15 cellular contexts compared by ENCODE assay signal in the genomic region with DNA sequence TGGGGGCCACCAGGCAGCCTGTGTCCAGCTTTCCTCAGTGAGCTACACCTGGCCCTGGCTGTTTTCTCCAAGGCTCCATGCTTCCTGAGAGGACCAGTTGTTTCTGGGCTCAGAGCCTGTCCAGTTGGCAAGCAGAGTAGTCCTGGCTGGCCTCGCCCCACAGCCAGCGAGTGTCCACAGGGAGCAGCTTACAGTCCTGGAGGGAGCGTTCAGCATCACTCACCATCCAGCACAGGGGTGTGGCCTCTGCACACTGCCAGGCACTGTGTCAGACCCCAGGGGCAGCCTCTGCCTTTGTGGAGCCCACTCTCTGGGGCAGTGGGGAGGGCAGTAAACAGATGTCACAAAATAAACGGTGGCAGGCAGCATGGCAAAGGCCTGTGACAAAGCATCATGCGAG.
"Had no signal": no experiment of that assay in that cellular context is flagged by ENCODE, and none has a peak within 500 bp of the region (broad histone marks: within the 10 kb centered on the region; RNA-seq: fewer than 3 reads in every experiment).

No MANE protein-coding gene starts in this region.

- H3K27ac ChIP-seq: prostate gland, right lobe of liver, SK-N-MC, tibial nerve had no signal

- H3K4me3 ChIP-seq: prostate gland, right lobe of liver, SK-N-MC, tibial nerve had no signal

- DNase-seq: activated CD4-positive, alpha-beta T cell treated with anti-CD3 and anti-CD28 coated beads, Interleukin-2, amount 10 ng/mL, durations not matched to agents 24 days and 14 days; activated CD4-positive, CD25-positive, alpha-beta regulatory T cell; activated CD8-positive, alpha-beta memory T cell treated with anti-CD3 and anti-CD28 coated beads, Interleukin-2, amount 50 U/mL, for 4 hours; activated CD8-positive, alpha-beta T cell treated with anti-CD3 and anti-CD28 coated beads, Interleukin-2, amount 10 ng/mL, durations not matched to agents 7 days and 5 days; activated gamma-delta T cell treated with Interleukin-2 at 50 U/mL for 16 hours; effector CD8-positive, alpha-beta T cell; left colon; mammary epithelial cell; right lobe of liver; stimulated activated CD4-positive, alpha-beta T cell treated with anti-CD3 and anti-CD28 coated beads, Interleukin-12 subunit alpha, Interleukin-12 subunit beta, amount 100 ng/mL, for 4 hours; stimulated activated CD4-positive, alpha-beta T cell treated with anti-CD3 and anti-CD28 coated beads, Interleukin-2, amount 100 ng/mL, for 48 hours; stimulated activated naive CD4-positive, alpha-beta T cell had no signal

- H3K4me1 ChIP-seq: prostate gland, right lobe of liver, tibial nerve had no signal

- H3K27me3 ChIP-seq: right lobe of liver, tibial nerve had no signal

- ATAC-seq: activated CD8-positive, alpha-beta T cell treated with anti-CD3 and anti-CD28 coated beads, Interleukin-2, amount 10 ng/mL, durations not matched to agents 7 days and 5 days; left colon had no signal

- H3K9me3 ChIP-seq: prostate gland, right lobe of liver, tibial nerve had no signal

- H3K36me3 ChIP-seq: right lobe of liver had no signal
